In genomic region chr12:9798008-9798619, GRCh38 we compare ENCODE assay signal across 8 cellular contexts. TPM values are rescaled to one million over a fixed set of nuclear protein-coding genes. Genes with fewer than 3 reads are reported as not detected.
DNase-seq lines count a peak whose midpoint lies in the region; ATAC-seq and TF ChIP-seq lines count a peak whose summit lies in the region.

No MANE protein-coding gene starts in this region.

- peak; percentile 86 for TF ChIP-seq CTCF in 22Rv1 (IDR thresholded peaks at IDR 0.05)
- peak; percentile 28 to 85 (median 62) for TF ChIP-seq CTCF in esophagus squamous epithelium (IDR thresholded peaks at IDR 0.05)
- peak; percentile 38 for TF ChIP-seq CTCF in psoas muscle (IDR thresholded peaks at IDR 0.05)

- no peak for TF ChIP-seq POLR2A in esophagus squamous epithelium (IDR thresholded peaks at IDR 0.05)

- no peaks in the 10 kb centered on the region for H3K27me3 ChIP-seq in esophagus squamous epithelium
- H3K27me3 ChIP-seq in psoas muscle (ENCODE audit: insufficient read depth in 3 of 3, low read length in 2 of 3) = no peaks in the 10 kb centered on the region

- H3K4me3 ChIP-seq in esophagus squamous epithelium (no peak overlapping the region), psoas muscle (no peak overlapping the region)

- H3K27ac ChIP-seq in 22Rv1 (no peak overlapping the region), esophagus squamous epithelium (no peak overlapping the region), psoas muscle (no peak overlapping the region)

- peaks cover 0 to 16% (median 0%) of the 10 kb centered on the region in 3 donors for H3K4me1 ChIP-seq in esophagus squamous epithelium
- H3K4me1 ChIP-seq in psoas muscle = no peaks in the 10 kb centered on the region

- intact Hi-C loops in esophagus squamous epithelium (cut with DNase I) = loop anchor here (5.0 kb wide), 1 partner anchor 46 kb away; no protein-coding TSS in a partner anchor
- intact Hi-C loops in psoas muscle (cut with DNase I) = loop anchor here in 1 of 2 donors (5.0 kb wide), 1 partner anchor 46 kb away; no protein-coding TSS in a partner anchor

- ATAC-seq in GM18508 (IDR thresholded peaks at IDR 0.05; ENCODE audit: insufficient read depth, unreplicated experiment) (peak; percentile 86), HG02943 (IDR thresholded peaks at IDR 0.05; ENCODE audit: low read depth, unreplicated experiment) (peak; percentile 90), psoas muscle (peak in 3 of 4 donors; percentile 48 to 67 (median 58))

- no peaks in the 10 kb centered on the region for H3K9me3 ChIP-seq in esophagus squamous epithelium
- no peaks in the 10 kb centered on the region for H3K9me3 ChIP-seq in psoas muscle

- WGBS in esophagus squamous epithelium, 2 donors = 34 to 38% methylated on average over 6 of the region's 6 CpGs
- WGBS in psoas muscle, 3 donors = 46 to 55% (median 51%) methylated on average over 6 of the region's 6 CpGs

- DNase-seq in NCI-H526 (lab: John Stamatoyannopoulos, UW) (peak; percentile 79 to 83), esophagus squamous epithelium (lab: John Stamatoyannopoulos, UW) (peak; percentile 5), psoas muscle (no peak), GM19238 (ENCODE audit: insufficient read length, low spot score) (no peak)
- DNase-seq in activated CD8-positive, alpha-beta memory T cell treated with anti-CD3 and anti-CD28 coated beads for 1 hour (ENCODE audit: extremely low read depth in 1 of 2, low read depth in 1 of 2) = peak; percentile 27

- H3K36me3 ChIP-seq in esophagus squamous epithelium (no peaks in the 10 kb centered on the region), psoas muscle (ENCODE audit: insufficient read depth in 1 of 2, low read depth in 1 of 2) (no peaks in the 10 kb centered on the region)

RNA-seq across cellular contexts. Expression of gene KLRF1, which starts 29.2 kb away (rescaled TPM):
- total RNA-seq in esophagus squamous epithelium = under 1 TPM; 0.35 to 0.99 (median 0.37) TPM
- total RNA-seq in psoas muscle = under 1 TPM in 1 of 4 donors, not detected in 3; 0.49 TPM
- under 1 TPM; 0.09 to 0.17 (median 0.12) TPM for polyA plus RNA-seq in psoas muscle

RNA-seq across cellular contexts. Expression of gene CD69, which starts 37.4 kb away (rescaled TPM):
- 1 to 10 TPM in 3 of 4 donors, under 1 TPM in 1; 0.99 to 6.7 (median 2.7) TPM for total RNA-seq in esophagus squamous epithelium
- under 1 TPM; 0.22 to 0.82 (median 0.57) TPM for total RNA-seq in psoas muscle
- 1 to 10 TPM in 1 of 3 donors, under 1 TPM in 2; 0.13 to 1.1 (median 0.14) TPM for polyA plus RNA-seq in psoas muscle

Comparison
In these comparisons a context has a peak if more than half of its experiments do, and no peak if none do; other contexts are left out.
1. DNase-seq: peak in NCI-H526 (2 of 2), activated CD8-positive, alpha-beta memory T cell treated with anti-CD3 and anti-CD28 coated beads for 1 hour (2 of 2) and esophagus squamous epithelium (single experiment); none in psoas muscle (0 of 2) and GM19238 (single experiment).
2. Peak in every context shown above with its lines, with median percentiles within 50 percentile points of each other: CTCF ChIP-seq and ATAC-seq.